8 cellular contexts compared by ENCODE assay signal in the genomic region with DNA sequence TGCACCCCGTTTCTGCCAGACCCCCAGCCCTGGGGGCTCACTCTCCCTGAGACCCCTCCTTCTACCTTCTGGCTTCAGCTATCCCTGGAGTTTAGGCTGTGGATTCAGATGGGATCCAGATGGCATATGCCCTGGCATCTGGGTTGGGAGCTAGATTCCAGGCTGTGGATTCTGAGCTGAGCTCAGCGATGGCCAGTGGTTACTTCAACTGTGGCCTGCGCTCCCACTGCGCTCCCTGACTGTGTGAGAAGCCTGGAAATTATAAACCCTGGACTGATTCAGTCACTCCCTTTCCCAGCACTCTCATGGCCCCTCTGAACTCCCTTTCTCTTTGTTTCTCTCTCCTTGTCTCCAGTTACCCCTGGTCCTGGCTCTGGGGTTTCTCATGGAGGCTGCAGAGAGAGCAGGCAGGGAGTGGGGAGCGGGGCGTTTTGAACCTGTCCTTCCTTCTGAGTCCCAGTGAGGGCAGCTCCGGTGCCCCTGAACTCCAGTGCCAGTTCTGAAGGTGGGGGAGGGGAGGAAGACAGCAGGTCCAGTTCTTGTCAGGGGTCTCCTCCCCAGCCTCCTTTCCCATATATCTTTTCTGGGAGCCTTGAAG.
DNase-seq lines count a peak whose midpoint lies in the region; TF ChIP-seq lines count a peak whose summit lies in the region.
"Had no signal": no experiment of that assay in that cellular context is flagged by ENCODE, and none has a peak within 500 bp of the region (broad histone marks: within the 10 kb centered on the region; RNA-seq: fewer than 3 reads in every experiment).

No MANE protein-coding gene starts in this region.

- H3K9me3 ChIP-seq in mucosa of stomach (ENCODE audit: control insufficient read depth, low read length): no peaks in the 10 kb centered on the region
- no peaks in the 10 kb centered on the region for H3K9me3 ChIP-seq in tibial artery
- H3K9me3 ChIP-seq: SJSA1 had no signal

- no peaks in the 10 kb centered on the region for H3K36me3 Mint-ChIP-seq in dendritic cell treated with granulocyte-macrophage colony-stimulating factor and Interleukin-4, amounts not matched to agents 40 ng/mL and 50 ng/mL, for 4 days (ENCODE audit: low read depth)

- no peaks in the 10 kb centered on the region for H3K9me3 Mint-ChIP-seq in dendritic cell treated with granulocyte-macrophage colony-stimulating factor and Interleukin-4, amounts not matched to agents 40 ng/mL and 50 ng/mL, for 4 days

- peaks cover 38% of the 10 kb centered on the region for H3K4me1 Mint-ChIP-seq in dendritic cell treated with granulocyte-macrophage colony-stimulating factor and Interleukin-4, amounts not matched to agents 40 ng/mL and 50 ng/mL, for 4 days (ENCODE audit: low read depth)

- H3K36me3 ChIP-seq in mucosa of stomach (ENCODE audit: control insufficient read depth, insufficient read depth, low read length) (no peaks in the 10 kb centered on the region), tibial artery (peaks cover 0 to 16% (median 13%) of the 10 kb centered on the region in 3 donors)

- H3K4me1 ChIP-seq in mucosa of stomach (ENCODE audit: control insufficient read depth, insufficient read depth, low read length) (peaks cover 49% of the 10 kb centered on the region), tibial artery (peaks cover 0 to 84% (median 66%) of the 10 kb centered on the region in 4 donors)

- H3K9ac ChIP-seq in mucosa of stomach (ENCODE audit: low read length): peak overlapping the region; percentile 28

- peak overlapping the region; percentile 97 for H3K27ac ChIP-seq in tibial artery
- H3K27ac ChIP-seq: SJSA1 had no signal

- no peak for TF ChIP-seq CTCF in tibial artery (IDR thresholded peaks at IDR 0.05)

- H3K27me3 Mint-ChIP-seq in dendritic cell treated with granulocyte-macrophage colony-stimulating factor and Interleukin-4, amounts not matched to agents 40 ng/mL and 50 ng/mL, for 4 days: peaks cover 27% of the 10 kb centered on the region

- H3K4me3 ChIP-seq in mucosa of stomach (ENCODE audit: low read length) (no peak overlapping the region), tibial artery (peak overlapping the region; percentile 90 to 92)

- intact Hi-C loops in dendritic cell treated with granulocyte-macrophage colony-stimulating factor and Interleukin-4, amounts not matched to agents 40 ng/mL and 50 ng/mL, for 4 days (cut with micrococcal nuclease): no loop called here
- intact Hi-C loops in tibial artery (cut with DNase I; ENCODE audit: low total_unique reads): no loop called here

- peak; percentile 46 for DNase-seq in NCI-H1694 treated with DMSO at 0.1 percent for 48 hours (lab: John Stamatoyannopoulos, UW)
- peak in 1 of 2 donors; percentile 41 for DNase-seq in tibial artery
- no peak for DNase-seq in NCI-H2107 (lab: John Stamatoyannopoulos, UW)
- DNase-seq in NCI-H1092 treated with DMSO at 0.1 percent for 48 hours (lab: John Stamatoyannopoulos, UW): no peak
- no peak for DNase-seq in NCI-H2227 (lab: John Stamatoyannopoulos, UW; ENCODE audit: unreplicated experiment)

- peak overlapping the region; percentile 19 for H3K27ac Mint-ChIP-seq in dendritic cell treated with granulocyte-macrophage colony-stimulating factor and Interleukin-4, amounts not matched to agents 40 ng/mL and 50 ng/mL, for 4 days

- no peak overlapping the region for H3K4me3 Mint-ChIP-seq in dendritic cell treated with granulocyte-macrophage colony-stimulating factor and Interleukin-4, amounts not matched to agents 40 ng/mL and 50 ng/mL, for 4 days

- H3K27me3 ChIP-seq in mucosa of stomach (ENCODE audit: control insufficient read depth, insufficient read depth, low read length) (peaks cover 14% of the 10 kb centered on the region), tibial artery (no peaks in the 10 kb centered on the region)
- H3K27me3 ChIP-seq: SJSA1 had no signal
